2 cellular contexts compared by ENCODE assay signal in the genomic region with DNA sequence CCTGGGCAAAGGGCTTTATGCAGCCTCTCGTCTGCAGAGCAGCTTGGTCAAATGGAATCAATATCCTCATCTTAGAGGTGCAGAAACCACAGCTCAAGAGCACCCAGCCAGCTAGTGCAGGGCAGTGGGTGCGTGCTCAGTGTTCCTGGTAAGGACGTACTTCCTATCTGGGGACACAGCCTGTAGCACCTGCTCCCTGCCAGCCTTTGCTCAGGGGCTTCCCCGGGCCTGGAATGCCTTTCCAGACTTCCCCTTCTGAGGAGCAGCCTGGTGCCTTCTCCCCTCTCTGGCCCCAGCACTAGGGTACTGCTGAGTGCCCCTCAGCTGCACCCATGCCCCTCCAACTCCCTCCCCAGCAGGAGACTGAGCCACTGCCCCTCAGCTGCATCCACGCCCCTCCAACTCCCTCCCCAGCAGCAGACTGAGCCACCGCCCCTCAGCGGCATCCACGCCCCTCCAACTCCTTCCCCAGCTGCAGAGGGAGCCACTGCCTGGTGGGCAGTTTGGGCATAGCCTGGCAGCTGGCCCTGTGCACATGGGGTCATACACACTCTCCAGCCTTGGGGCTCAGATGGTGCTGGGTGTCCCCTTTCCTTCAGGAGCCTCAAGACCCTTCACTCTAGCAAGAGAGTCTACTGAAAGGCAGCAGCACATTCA.
TF ChIP-seq lines count a peak whose summit lies in the region.

No MANE protein-coding gene starts in this region.

TF ChIP-seq in HEK293, 187 proteins besides CTCF, POLR2A, EP300 and RAD21:
- no peak for TF ChIP-seq ZNF248 (tag by site-specific recombination; IDR thresholded peaks at IDR 0.05)
- peak; percentile 93 for TF ChIP-seq KLF1 (tag by site-specific recombination; IDR thresholded peaks at IDR 0.05)

TF ChIP-seq in H1, 55 proteins besides CTCF, POLR2A, EP300 and RAD21:
- TF ChIP-seq RFX5 (IDR thresholded peaks at IDR 0.05; ENCODE audit: borderline replicate concordance, low read depth, low read length) (no peak), POU5F1 (IDR thresholded peaks at IDR 0.05; ENCODE audit: low read depth, low read length) (no peak), TAF7 (optimal IDR thresholded peaks at IDR 0.05; ENCODE audit: borderline replicate concordance, low read depth, low read length) (no peak)
